Comparison of ENCODE assay signal across 10 cellular contexts in genomic region chr10:97069576-97070362, GRCh38.
DNase-seq lines count a peak whose midpoint lies in the region; ATAC-seq and TF ChIP-seq lines count a peak whose summit lies in the region.
"Had no signal": no experiment of that assay in that cellular context is flagged by ENCODE, and none has a peak within 500 bp of the region (broad histone marks: within the 10 kb centered on the region; RNA-seq: fewer than 3 reads in every experiment).

No MANE protein-coding gene starts in this region.

- H3K36me3 Mint-ChIP-seq in activated CD4-positive, alpha-beta T cell treated with anti-CD3 and anti-CD28 coated beads for 36 hours (ENCODE audit: low read depth), result no peaks in the 10 kb centered on the region
- no peaks in the 10 kb centered on the region for H3K36me3 Mint-ChIP-seq in activated naive CD4-positive, alpha-beta T cell treated with anti-CD3 and anti-CD28 coated beads, Interleukin-2, amount 10 ng/mL, durations not matched to agents 7 days and 5 days
- H3K36me3 Mint-ChIP-seq in natural killer cell treated with Interleukin-12 subunit alpha and Interleukin-12 subunit beta and Interleukin-15 and Interleukin-18, amount 100 ng/mL, for 72 hours, result no peaks in the 10 kb centered on the region
- H3K36me3 Mint-ChIP-seq: mesothelial cell of epicardium had no signal

- intact Hi-C loops in activated CD4-positive, alpha-beta T cell treated with anti-CD3 and anti-CD28 coated beads for 36 hours (cut with DNase I, micrococcal nuclease), result loop anchor here in 1 of 2 experiments (10.0 kb wide), 1 partner anchor 285 kb away; no protein-coding TSS in a partner anchor

- CTCF ChIA-PET in activated CD4-positive, alpha-beta T cell treated with anti-CD3 and anti-CD28 coated beads for 36 hours (lab: Charles Lee), result interaction anchor here (0.6 to 6.6 kb wide), 6 partner anchors 12 to 141 kb away, joined by 3 to 169 read pairs (median 5); no protein-coding TSS in a partner anchor
- CTCF ChIA-PET in activated naive CD4-positive, alpha-beta T cell treated with anti-CD3 and anti-CD28 coated beads, Interleukin-2, amount 10 ng/mL, durations not matched to agents 7 days and 5 days (lab: Charles Lee), result interaction anchor here (0.6 to 2.6 kb wide), 5 partner anchors 12 to 143 kb away, joined by 3 to 16 read pairs (median 3); no protein-coding TSS in a partner anchor

- no peak overlapping the region for H3K4me3 Mint-ChIP-seq in activated CD4-positive, alpha-beta T cell treated with anti-CD3 and anti-CD28 coated beads for 36 hours
- H3K4me3 Mint-ChIP-seq in activated naive CD4-positive, alpha-beta T cell treated with anti-CD3 and anti-CD28 coated beads, Interleukin-2, amount 10 ng/mL, durations not matched to agents 7 days and 5 days, result no peak overlapping the region
- peak overlapping the region; percentile 41 for H3K4me3 Mint-ChIP-seq in natural killer cell treated with Interleukin-12 subunit alpha and Interleukin-12 subunit beta and Interleukin-15 and Interleukin-18, amount 100 ng/mL, for 72 hours
- H3K4me3 Mint-ChIP-seq: mesothelial cell of epicardium had no signal

- no peak for TF ChIP-seq POLR2A in NB4 (IDR thresholded peaks at IDR 0.05; ENCODE audit: extremely low read depth, insufficient read length)

- no peak for TF ChIP-seq CTCF in NB4 (IDR thresholded peaks at IDR 0.05; ENCODE audit: low read depth, low read length)

- ATAC-seq in activated CD4-positive, alpha-beta T cell treated with anti-CD3 and anti-CD28 coated beads for 36 hours, result peak; percentile 80
- ATAC-seq in natural killer cell treated with Interleukin-12 subunit alpha and Interleukin-12 subunit beta and Interleukin-15 and Interleukin-18, amount 100 ng/mL, for 72 hours, result peak; percentile 43 to 67
- ATAC-seq in GM18868 (IDR thresholded peaks at IDR 0.05; ENCODE audit: unreplicated experiment), result no peak
- no peak for ATAC-seq in HG03342 (IDR thresholded peaks at IDR 0.05; ENCODE audit: unreplicated experiment)
- ATAC-seq in HG02884 (IDR thresholded peaks at IDR 0.05; ENCODE audit: unreplicated experiment), result no peak

- H3K4me3 ChIP-seq in NB4 (ENCODE audit: low read depth, low read length), result no peak overlapping the region

- peak overlapping the region; percentile 8 for H3K27ac Mint-ChIP-seq in activated CD4-positive, alpha-beta T cell treated with anti-CD3 and anti-CD28 coated beads for 36 hours
- H3K27ac Mint-ChIP-seq in activated naive CD4-positive, alpha-beta T cell treated with anti-CD3 and anti-CD28 coated beads, Interleukin-2, amount 10 ng/mL, durations not matched to agents 7 days and 5 days, result peak overlapping the region; percentile 37
- H3K27ac Mint-ChIP-seq in natural killer cell treated with Interleukin-12 subunit alpha and Interleukin-12 subunit beta and Interleukin-15 and Interleukin-18, amount 100 ng/mL, for 72 hours, result no peak overlapping the region
- H3K27ac Mint-ChIP-seq: mesothelial cell of epicardium had no signal

- DNase-seq in activated CD4-positive, alpha-beta T cell treated with anti-CD3 and anti-CD28 coated beads for 36 hours, result peak; percentile 69
- no peak for DNase-seq in activated CD4-positive, alpha-beta T cell treated with anti-CD3 and anti-CD28 coated beads for 1 hour
- peak; percentile 89 for DNase-seq in NB4 (ENCODE audit: low read depth)
- peak; percentile 37 for DNase-seq in activated naive CD4-positive, alpha-beta T cell treated with anti-CD3 and anti-CD28 coated beads, Interleukin-2, amount 10 ng/mL, durations not matched to agents 7 days and 5 days
- no peak for DNase-seq in natural killer cell treated with Interleukin-12 subunit alpha and Interleukin-12 subunit beta and Interleukin-15 and Interleukin-18, amount 100 ng/mL, for 72 hours (ENCODE audit: low spot score)
- DNase-seq: ACHN had no signal

- peaks cover 11% of the 10 kb centered on the region for H3K4me1 Mint-ChIP-seq in activated CD4-positive, alpha-beta T cell treated with anti-CD3 and anti-CD28 coated beads for 36 hours
- H3K4me1 Mint-ChIP-seq in activated naive CD4-positive, alpha-beta T cell treated with anti-CD3 and anti-CD28 coated beads, Interleukin-2, amount 10 ng/mL, durations not matched to agents 7 days and 5 days, result peaks cover 11% of the 10 kb centered on the region
- H3K4me1 Mint-ChIP-seq in natural killer cell treated with Interleukin-12 subunit alpha and Interleukin-12 subunit beta and Interleukin-15 and Interleukin-18, amount 100 ng/mL, for 72 hours (ENCODE audit: low read depth in 2 of 2), result peaks cover 13% of the 10 kb centered on the region in 2 donors

- POLR2A ChIA-PET in activated CD4-positive, alpha-beta T cell treated with anti-CD3 and anti-CD28 coated beads for 36 hours (lab: Charles Lee), result interaction anchor here (0.5 kb wide), 1 partner anchor 113 kb away, joined by 3 read pairs; no protein-coding TSS in a partner anchor

- peaks cover 18% of the 10 kb centered on the region for H3K27me3 Mint-ChIP-seq in activated CD4-positive, alpha-beta T cell treated with anti-CD3 and anti-CD28 coated beads for 36 hours
- peaks cover 52% of the 10 kb centered on the region for H3K27me3 Mint-ChIP-seq in activated naive CD4-positive, alpha-beta T cell treated with anti-CD3 and anti-CD28 coated beads, Interleukin-2, amount 10 ng/mL, durations not matched to agents 7 days and 5 days
- peaks cover 23 to 27% of the 10 kb centered on the region in 2 donors for H3K27me3 Mint-ChIP-seq in natural killer cell treated with Interleukin-12 subunit alpha and Interleukin-12 subunit beta and Interleukin-15 and Interleukin-18, amount 100 ng/mL, for 72 hours

- H3K9me3 Mint-ChIP-seq in activated CD4-positive, alpha-beta T cell treated with anti-CD3 and anti-CD28 coated beads for 36 hours (ENCODE audit: low read depth), result peaks cover 5% of the 10 kb centered on the region
- peaks cover 9% of the 10 kb centered on the region for H3K9me3 Mint-ChIP-seq in activated naive CD4-positive, alpha-beta T cell treated with anti-CD3 and anti-CD28 coated beads, Interleukin-2, amount 10 ng/mL, durations not matched to agents 7 days and 5 days
- no peaks in the 10 kb centered on the region for H3K9me3 Mint-ChIP-seq in natural killer cell treated with Interleukin-12 subunit alpha and Interleukin-12 subunit beta and Interleukin-15 and Interleukin-18, amount 100 ng/mL, for 72 hours
- H3K9me3 Mint-ChIP-seq: mesothelial cell of epicardium had no signal

Comparison
In these comparisons a context has a peak if more than half of its experiments do, and no peak if none do; other contexts are left out.
1. DNase-seq: peak in activated CD4-positive, alpha-beta T cell treated with anti-CD3 and anti-CD28 coated beads for 36 hours (single experiment), NB4 (single experiment) and activated naive CD4-positive, alpha-beta T cell treated with anti-CD3 and anti-CD28 coated beads, Interleukin-2, amount 10 ng/mL, durations not matched to agents 7 days and 5 days (single experiment); none in activated CD4-positive, alpha-beta T cell treated with anti-CD3 and anti-CD28 coated beads for 1 hour (single experiment) and natural killer cell treated with Interleukin-12 subunit alpha and Interleukin-12 subunit beta and Interleukin-15 and Interleukin-18, amount 100 ng/mL, for 72 hours (single experiment).
2. ATAC-seq: peak in activated CD4-positive, alpha-beta T cell treated with anti-CD3 and anti-CD28 coated beads for 36 hours (single experiment) and natural killer cell treated with Interleukin-12 subunit alpha and Interleukin-12 subunit beta and Interleukin-15 and Interleukin-18, amount 100 ng/mL, for 72 hours (2 of 2); none in GM18868 (single experiment), HG03342 (single experiment) and HG02884 (single experiment).
3. H3K27ac Mint-ChIP-seq: peak in activated CD4-positive, alpha-beta T cell treated with anti-CD3 and anti-CD28 coated beads for 36 hours (single experiment) and activated naive CD4-positive, alpha-beta T cell treated with anti-CD3 and anti-CD28 coated beads, Interleukin-2, amount 10 ng/mL, durations not matched to agents 7 days and 5 days (single experiment); none in natural killer cell treated with Interleukin-12 subunit alpha and Interleukin-12 subunit beta and Interleukin-15 and Interleukin-18, amount 100 ng/mL, for 72 hours (0 of 2).